14 cellular contexts compared by ENCODE assay signal in genomic region chr5:74250304-74251102, GRCh38.
DNase-seq lines count a peak whose midpoint lies in the region; ATAC-seq, FAIRE-seq and TF ChIP-seq lines count a peak whose summit lies in the region.
"Had no signal": no experiment of that assay in that cellular context is flagged by ENCODE, and none has a peak within 500 bp of the region (broad histone marks: within the 10 kb centered on the region; RNA-seq: fewer than 3 reads in every experiment).

No MANE protein-coding gene starts in this region.

- peak overlapping the region; percentile 69 for H3K18ac ChIP-seq in trophoblast cell (ENCODE audit: low read length)

- H2AFZ ChIP-seq in ACC112 (ENCODE audit: low read length, unreplicated experiment): peak overlapping the region; percentile 70
- H2AFZ ChIP-seq in trophoblast cell (ENCODE audit: insufficient read depth, low read length, poor library complexity): peak overlapping the region; percentile 6

- H3K9me3 ChIP-seq in RWPE2 (ENCODE audit: severe bottlenecking): no peaks in the 10 kb centered on the region
- no peaks in the 10 kb centered on the region for H3K9me3 ChIP-seq in esophagus squamous epithelium
- no peaks in the 10 kb centered on the region for H3K9me3 ChIP-seq in trophoblast cell (ENCODE audit: insufficient read depth, low read depth, low read length)
- H3K9me3 ChIP-seq: SJCRH30 had no signal

- H3K4ac ChIP-seq in trophoblast cell (ENCODE audit: low read depth, low read length): peak overlapping the region; percentile 11

- no peak for DNase-seq in RWPE2 (ENCODE audit: low spot score)
- DNase-seq in esophagus squamous epithelium (lab: John Stamatoyannopoulos, UW): no peak
- no peak for DNase-seq in trophoblast cell
- no peak for DNase-seq in HTR-8/SVneo (ENCODE audit: insufficient read length, low spot score)
- no peak for DNase-seq in activated naive CD4-positive, alpha-beta T cell treated with anti-CD3 and anti-CD28 coated beads for 36 hours
- DNase-seq in activated T-cell treated with anti-CD3 and anti-CD28 coated beads, Interleukin-2, amount 50 U/mL, for 72 hours: no peak
- DNase-seq: activated B cell treated with CpG ODN at 0.5 μM for 24 hours; activated CD8-positive, alpha-beta memory T cell treated with anti-CD3 and anti-CD28 coated beads, Interleukin-2, amount 50 U/mL, for 48 hours; activated naive CD8-positive, alpha-beta T cell treated with anti-CD3 and anti-CD28 coated beads, Interleukin-2, amount 10 ng/mL, durations not matched to agents 7 days and 5 days; NCI-H187 had no signal

- H3K36me3 ChIP-seq in ACC112 (ENCODE audit: insufficient read depth, low read length): no peaks in the 10 kb centered on the region
- no peaks in the 10 kb centered on the region for H3K36me3 ChIP-seq in RWPE2 (ENCODE audit: low read depth)
- no peaks in the 10 kb centered on the region for H3K36me3 ChIP-seq in esophagus squamous epithelium
- no peaks in the 10 kb centered on the region for H3K36me3 ChIP-seq in trophoblast cell (ENCODE audit: control insufficient read depth in 1 of 2, insufficient read depth in 2 of 2, low read length in 2 of 2)
- H3K36me3 ChIP-seq: SJCRH30 had no signal

- no peak for TF ChIP-seq POLR2A in esophagus squamous epithelium (IDR thresholded peaks at IDR 0.05)

- H3K79me2 ChIP-seq in ACC112 (ENCODE audit: control insufficient read depth, insufficient read depth, low read length, unreplicated experiment) (no peaks in the 10 kb centered on the region), trophoblast cell (ENCODE audit: control insufficient read depth, insufficient read depth, low read length, poor library complexity) (no peaks in the 10 kb centered on the region)

- no peak overlapping the region for H4K8ac ChIP-seq in trophoblast cell (ENCODE audit: low read depth, low read length)

- no peaks in the 10 kb centered on the region for H3K9me3 Mint-ChIP-seq in activated naive CD4-positive, alpha-beta T cell treated with anti-CD3 and anti-CD28 coated beads for 36 hours
- H3K9me3 Mint-ChIP-seq in activated T-cell treated with anti-CD3 and anti-CD28 coated beads, Interleukin-2, amount 50 U/mL, for 72 hours: no peaks in the 10 kb centered on the region
- H3K9me3 Mint-ChIP-seq: activated B cell treated with CpG ODN at 0.5 μM for 24 hours; activated naive CD8-positive, alpha-beta T cell treated with anti-CD3 and anti-CD28 coated beads, Interleukin-2, amount 10 ng/mL, durations not matched to agents 7 days and 5 days had no signal

- H3K4me1 ChIP-seq in ACC112 (ENCODE audit: control insufficient read depth, insufficient read depth, low read length, unreplicated experiment) (peaks cover 13% of the 10 kb centered on the region), RWPE2 (ENCODE audit: insufficient read depth, poor library complexity, severe bottlenecking) (peaks cover 21% of the 10 kb centered on the region), esophagus squamous epithelium (peaks cover 0 to 15% (median 12%) of the 10 kb centered on the region in 3 donors), trophoblast cell (ENCODE audit: control insufficient read depth in 1 of 2, insufficient read depth in 2 of 2, low read length in 2 of 2) (peaks cover 2 to 17% of the 10 kb centered on the region in 2 experiments)

- no peak overlapping the region for H3K23ac ChIP-seq in trophoblast cell (ENCODE audit: low read length)

- no peak for FAIRE-seq in HTR-8/SVneo (lab: Jason Lieb, UNC)
- FAIRE-seq: frontal cortex had no signal

- H3K4me3 Mint-ChIP-seq in activated naive CD4-positive, alpha-beta T cell treated with anti-CD3 and anti-CD28 coated beads for 36 hours: no peak overlapping the region
- H3K4me3 Mint-ChIP-seq in activated T-cell treated with anti-CD3 and anti-CD28 coated beads, Interleukin-2, amount 50 U/mL, for 72 hours: no peak overlapping the region
- H3K4me3 Mint-ChIP-seq: activated B cell treated with CpG ODN at 0.5 μM for 24 hours; activated naive CD8-positive, alpha-beta T cell treated with anti-CD3 and anti-CD28 coated beads, Interleukin-2, amount 10 ng/mL, durations not matched to agents 7 days and 5 days had no signal

- peak overlapping the region; percentile 75 for H3K14ac ChIP-seq in trophoblast cell (ENCODE audit: low read length)

- no peak overlapping the region for H3K4me2 ChIP-seq in trophoblast cell (ENCODE audit: low read length)

- ATAC-seq in RWPE2 (ENCODE audit: low read depth) (no peak), HG03571 (IDR thresholded peaks at IDR 0.05; ENCODE audit: unreplicated experiment) (no peak)
- ATAC-seq in activated T-cell treated with anti-CD3 and anti-CD28 coated beads, Interleukin-2, amount 50 U/mL, for 72 hours (replicated peaks in 1 of 2): no peak

- H2BK12ac ChIP-seq in trophoblast cell (ENCODE audit: low read length): peak overlapping the region; percentile 87

- H3K27ac ChIP-seq in ACC112 (ENCODE audit: low read depth, low read length) (peak overlapping the region; percentile 59), RWPE2 (ENCODE audit: poor library complexity, severe bottlenecking) (peak overlapping the region; percentile 81), esophagus squamous epithelium (peak overlapping the region in 3 of 4 donors; percentile 36 to 80 (median 67)), trophoblast cell (ENCODE audit: low read depth, low read length) (peak overlapping the region; percentile 60)
- H3K27ac ChIP-seq: SJCRH30 had no signal

- TF ChIP-seq CTCF in RWPE2 (IDR thresholded peaks at IDR 0.05; ENCODE audit: poor library complexity, severe bottlenecking): no peak
- TF ChIP-seq CTCF in esophagus squamous epithelium (IDR thresholded peaks at IDR 0.05): no peak

- peak overlapping the region; percentile 48 for H2AK5ac ChIP-seq in trophoblast cell (ENCODE audit: low read length)

- H4K91ac ChIP-seq in trophoblast cell (ENCODE audit: low read depth, low read length): peak overlapping the region; percentile 80

- H3K4me1 Mint-ChIP-seq in activated naive CD4-positive, alpha-beta T cell treated with anti-CD3 and anti-CD28 coated beads for 36 hours (ENCODE audit: low read depth): no peaks in the 10 kb centered on the region
- no peaks in the 10 kb centered on the region for H3K4me1 Mint-ChIP-seq in activated T-cell treated with anti-CD3 and anti-CD28 coated beads, Interleukin-2, amount 50 U/mL, for 72 hours (ENCODE audit: low read depth)
- H3K4me1 Mint-ChIP-seq: activated B cell treated with CpG ODN at 0.5 μM for 24 hours; activated naive CD8-positive, alpha-beta T cell treated with anti-CD3 and anti-CD28 coated beads, Interleukin-2, amount 10 ng/mL, durations not matched to agents 7 days and 5 days had no signal

- H3K4me3 ChIP-seq in ACC112 (ENCODE audit: low read depth, low read length): no peak overlapping the region
- no peak overlapping the region for H3K4me3 ChIP-seq in RWPE2 (ENCODE audit: severe bottlenecking)
- no peak overlapping the region for H3K4me3 ChIP-seq in esophagus squamous epithelium
- no peak overlapping the region for H3K4me3 ChIP-seq in trophoblast cell (ENCODE audit: low read depth, low read length)
- H3K4me3 ChIP-seq: SJCRH30 had no signal

- H3K27ac Mint-ChIP-seq in activated naive CD4-positive, alpha-beta T cell treated with anti-CD3 and anti-CD28 coated beads for 36 hours: no peak overlapping the region
- H3K27ac Mint-ChIP-seq in activated T-cell treated with anti-CD3 and anti-CD28 coated beads, Interleukin-2, amount 50 U/mL, for 72 hours: no peak overlapping the region
- H3K27ac Mint-ChIP-seq: activated B cell treated with CpG ODN at 0.5 μM for 24 hours; activated naive CD8-positive, alpha-beta T cell treated with anti-CD3 and anti-CD28 coated beads, Interleukin-2, amount 10 ng/mL, durations not matched to agents 7 days and 5 days had no signal

- H3K27me3 ChIP-seq in ACC112 (ENCODE audit: insufficient read depth, low read length) (no peaks in the 10 kb centered on the region), RWPE2 (ENCODE audit: insufficient read depth, poor library complexity, severe bottlenecking) (no peaks in the 10 kb centered on the region), esophagus squamous epithelium (no peaks in the 10 kb centered on the region), trophoblast cell (ENCODE audit: insufficient read depth, low read length) (no peaks in the 10 kb centered on the region)
- H3K27me3 ChIP-seq: SJCRH30 had no signal

- peaks cover 12% of the 10 kb centered on the region for H3K79me1 ChIP-seq in trophoblast cell (ENCODE audit: low read length)

- peaks cover 5% of the 10 kb centered on the region for H3K27me3 Mint-ChIP-seq in activated naive CD4-positive, alpha-beta T cell treated with anti-CD3 and anti-CD28 coated beads for 36 hours (ENCODE audit: low read depth)
- H3K27me3 Mint-ChIP-seq in activated T-cell treated with anti-CD3 and anti-CD28 coated beads, Interleukin-2, amount 50 U/mL, for 72 hours (ENCODE audit: low read depth): peaks cover 27% of the 10 kb centered on the region
- H3K27me3 Mint-ChIP-seq: activated B cell treated with CpG ODN at 0.5 μM for 24 hours had no signal

- peak overlapping the region; percentile 25 for H2BK120ac ChIP-seq in trophoblast cell (ENCODE audit: insufficient read depth, low read length, poor library complexity)

- CTCF ChIA-PET in activated naive CD4-positive, alpha-beta T cell treated with anti-CD3 and anti-CD28 coated beads for 36 hours (lab: Charles Lee): no interaction called here

- H2BK5ac ChIP-seq in trophoblast cell (ENCODE audit: low read depth, low read length, poor library complexity): peak overlapping the region; percentile 27

- no peak overlapping the region for H4K12ac ChIP-seq in trophoblast cell (ENCODE audit: low read depth, low read length)

- no peak overlapping the region for H3K9ac ChIP-seq in trophoblast cell (ENCODE audit: low read length)

- no peaks in the 10 kb centered on the region for H3K36me3 Mint-ChIP-seq in activated naive CD4-positive, alpha-beta T cell treated with anti-CD3 and anti-CD28 coated beads for 36 hours (ENCODE audit: low read depth)
- no peaks in the 10 kb centered on the region for H3K36me3 Mint-ChIP-seq in activated T-cell treated with anti-CD3 and anti-CD28 coated beads, Interleukin-2, amount 50 U/mL, for 72 hours (ENCODE audit: insufficient read depth in 2 of 2)
- H3K36me3 Mint-ChIP-seq: activated naive CD8-positive, alpha-beta T cell treated with anti-CD3 and anti-CD28 coated beads, Interleukin-2, amount 10 ng/mL, durations not matched to agents 7 days and 5 days had no signal

- 67% methylated on average over 5 to 6 of the region's 6 CpGs for WGBS in esophagus squamous epithelium, 2 donors
- WGBS in trophoblast cell (ENCODE audit: extremely low coverage, insufficient coverage, insufficient read length): no CpG with 5 or more reads among the region's 6 CpGs

- intact Hi-C loops in esophagus squamous epithelium (cut with DNase I): no loop called here
- intact Hi-C loops in activated naive CD4-positive, alpha-beta T cell treated with anti-CD3 and anti-CD28 coated beads for 36 hours (cut with micrococcal nuclease): no loop called here
